In genomic region chr1:31625180-31625514, GRCh38 we compare ENCODE assay signal across 1 cellular context.
TF ChIP-seq lines count a peak whose summit lies in the region.

No MANE protein-coding gene starts in this region.

TF ChIP-seq in HEK293, 187 proteins besides CTCF, POLR2A, EP300 and RAD21 (continued from another document):
- 0 out of 2 replicates have a peak, but pooled peaks have one; percentile 13 for TF ChIP-seq PRDM10 (tag by site-specific recombination; IDR thresholded peaks at IDR 0.05)
TF ChIP-seq in HEK293: peak in this region for 2.
